25 cellular contexts compared by ENCODE assay signal in the genomic region with DNA sequence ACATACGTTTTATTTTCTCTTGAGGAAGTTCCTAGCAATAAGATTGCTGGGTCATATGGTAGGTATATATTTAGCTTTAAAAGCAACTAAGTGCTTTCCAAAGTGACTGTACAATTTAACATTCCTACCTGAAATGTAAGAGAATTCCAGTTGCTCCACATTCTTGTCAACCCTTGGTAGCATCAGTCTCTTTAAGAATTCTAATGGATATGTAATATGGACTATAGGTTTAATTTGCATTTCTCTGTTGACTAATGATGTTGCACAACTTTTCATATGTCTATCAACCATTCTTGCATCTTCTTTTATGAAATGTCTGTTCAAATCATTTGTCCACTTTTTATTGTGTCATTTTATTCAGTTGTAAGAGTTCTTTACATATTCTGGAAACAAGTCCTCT. TPM values are rescaled to one million over a fixed set of nuclear protein-coding genes. Genes with fewer than 3 reads are reported as not detected.
DNase-seq lines count a peak whose midpoint lies in the region; ATAC-seq, FAIRE-seq and TF ChIP-seq lines count a peak whose summit lies in the region.
"Had no signal": no experiment of that assay in that cellular context is flagged by ENCODE, and none has a peak within 500 bp of the region (broad histone marks: within the 10 kb centered on the region; RNA-seq: fewer than 3 reads in every experiment).

No MANE protein-coding gene starts in this region.

- no peaks in the 10 kb centered on the region for H3K9me3 ChIP-seq in mammary epithelial cell (replicated peaks; ENCODE audit: insufficient read depth, low read length)
- no peaks in the 10 kb centered on the region for H3K9me3 ChIP-seq in breast epithelium
- H3K9me3 ChIP-seq in trophoblast cell (ENCODE audit: insufficient read depth, low read depth, low read length), result no peaks in the 10 kb centered on the region
- H3K9me3 ChIP-seq: BE2C; BLaER1 treated with 17β-estradiol and CSF1 and Interleukin-3, amounts not matched to agents 10 nM and 100 nM; HAP-1 had no signal

- FAIRE-seq in H54 (lab: Jason Lieb, UNC) (peak; percentile 23), bronchial epithelial cell (lab: Jason Lieb, UNC) (no peak)
- FAIRE-seq: A204.1, D721Med, GM12891 had no signal

- no peak for TF ChIP-seq POLR2A in breast epithelium (IDR thresholded peaks at IDR 0.05)
- TF ChIP-seq POLR2A in H54 (IDR thresholded peaks at IDR 0.05; ENCODE audit: low read depth, low read length), result no peak

- dilution Hi-C loops in mammary epithelial cell (cut with HindIII; ENCODE audit: low sequenced_read_pairs), result no loop called here

- H2AFZ ChIP-seq in mammary epithelial cell (ENCODE audit: low read depth, low read length), result no peak overlapping the region
- no peak overlapping the region for H2AFZ ChIP-seq in trophoblast cell (ENCODE audit: insufficient read depth, low read length, poor library complexity)
- H2AFZ ChIP-seq: GM23338 had no signal

- ATAC-seq in HG02981 (IDR thresholded peaks at IDR 0.05; ENCODE audit: unreplicated experiment), result no peak
- ATAC-seq: GM23338 had no signal

- H3K36me3 ChIP-seq in mammary epithelial cell (ENCODE audit: insufficient read depth, low read length) (no peaks in the 10 kb centered on the region), breast epithelium (no peaks in the 10 kb centered on the region), bronchial epithelial cell (ENCODE audit: control insufficient read depth, insufficient read depth, low read length) (no peaks in the 10 kb centered on the region), trophoblast cell (ENCODE audit: control insufficient read depth in 1 of 2, insufficient read depth in 2 of 2, low read length in 2 of 2) (no peaks in the 10 kb centered on the region)
- H3K36me3 ChIP-seq: BE2C; BLaER1 treated with 17β-estradiol and CSF1 and Interleukin-3, amounts not matched to agents 10 nM and 100 nM; HAP-1 had no signal

- no peaks in the 10 kb centered on the region for H3K79me1 ChIP-seq in trophoblast cell (ENCODE audit: low read length)

- no peak overlapping the region for H4K91ac ChIP-seq in trophoblast cell (ENCODE audit: low read depth, low read length)

- H4K12ac ChIP-seq in trophoblast cell (ENCODE audit: low read depth, low read length), result no peak overlapping the region

- H3K14ac ChIP-seq in trophoblast cell (ENCODE audit: low read length), result no peak overlapping the region

- in situ Hi-C loops in mammary epithelial cell (cut with MboI; ENCODE audit: low sequenced_read_pairs in 2 of 2), result no loop called here

- H3K23ac ChIP-seq in trophoblast cell (ENCODE audit: low read length), result no peak overlapping the region

- H2BK12ac ChIP-seq in trophoblast cell (ENCODE audit: low read length), result no peak overlapping the region

- no peak overlapping the region for H3K4me2 ChIP-seq in mammary epithelial cell (ENCODE audit: insufficient read depth, low read depth, low read length)
- no peak overlapping the region for H3K4me2 ChIP-seq in trophoblast cell (ENCODE audit: low read length)
- H3K4me2 ChIP-seq: BLaER1 treated with 17β-estradiol and CSF1 and Interleukin-3, amounts not matched to agents 10 nM and 100 nM; GM23338 had no signal

- peaks cover 11% of the 10 kb centered on the region for H3K4me1 ChIP-seq in mammary epithelial cell (ENCODE audit: insufficient read depth, low read length)
- H3K4me1 ChIP-seq in breast epithelium, result no peaks in the 10 kb centered on the region
- no peaks in the 10 kb centered on the region for H3K4me1 ChIP-seq in trophoblast cell (ENCODE audit: control insufficient read depth in 1 of 2, insufficient read depth in 2 of 2, low read length in 2 of 2)
- H3K4me1 ChIP-seq: BE2C; BLaER1 treated with 17β-estradiol and CSF1 and Interleukin-3, amounts not matched to agents 10 nM and 100 nM; HAP-1 had no signal

- H2BK5ac ChIP-seq in trophoblast cell (ENCODE audit: low read depth, low read length, poor library complexity), result no peak overlapping the region

- H3K4me3 ChIP-seq in mammary epithelial cell (replicated peaks in 1 of 3; ENCODE audit: insufficient read depth in 1 of 3, low read depth in 2 of 3, low read length in 3 of 3) (no peak overlapping the region), breast epithelium (no peak overlapping the region), bronchial epithelial cell (ENCODE audit: low read depth, low read length) (no peak overlapping the region), trophoblast cell (ENCODE audit: low read depth, low read length) (no peak overlapping the region)
- H3K4me3 ChIP-seq: BLaER1 treated with 17β-estradiol and CSF1 and Interleukin-3, amounts not matched to agents 10 nM and 100 nM; GM23338; HAP-1 had no signal

- no peak overlapping the region for H4K8ac ChIP-seq in trophoblast cell (ENCODE audit: low read depth, low read length)

- no peak for TF ChIP-seq CTCF in mammary epithelial cell (conservative IDR thresholded peaks at IDR 0.05 in 1 of 2, IDR thresholded peaks at IDR 0.05 in 1 of 2; ENCODE audit: extremely low read depth in 1 of 2, insufficient read depth in 1 of 2, low read depth in 1 of 2, low read length in 2 of 2)
- TF ChIP-seq CTCF in breast epithelium (IDR thresholded peaks at IDR 0.05), result no peak
- TF ChIP-seq CTCF in bronchial epithelial cell (IDR thresholded peaks at IDR 0.05; ENCODE audit: insufficient read depth, low read length, severe bottlenecking), result no peak

- H3K18ac ChIP-seq in trophoblast cell (ENCODE audit: low read length), result no peak overlapping the region

- 85% methylated on average over 1 of the region's 1 CpG for whole genome bisulfite sequencing in mammary epithelial cell (ENCODE audit: low coverage, missing lambda C conversion rate)
- WGBS in trophoblast cell (ENCODE audit: extremely low coverage, insufficient coverage, insufficient read length), result no CpG with 5 or more reads among the region's 1 CpG

- intact Hi-C loops in mammary epithelial cell (cut with micrococcal nuclease) (no loop called here), breast epithelium (cut with DNase I; ENCODE audit: low total_unique reads) (no loop called here)

- H4K20me1 ChIP-seq in mammary epithelial cell (ENCODE audit: insufficient read depth, low read length), result no peaks in the 10 kb centered on the region
- H4K20me1 ChIP-seq: BLaER1 treated with 17β-estradiol and CSF1 and Interleukin-3, amounts not matched to agents 10 nM and 100 nM had no signal

- H3K27me3 ChIP-seq in mammary epithelial cell (ENCODE audit: insufficient read depth, low read length), result no peaks in the 10 kb centered on the region
- H3K27me3 ChIP-seq in breast epithelium, result no peaks in the 10 kb centered on the region
- no peaks in the 10 kb centered on the region for H3K27me3 ChIP-seq in bronchial epithelial cell (ENCODE audit: control insufficient read depth, insufficient read depth, low read length)
- no peaks in the 10 kb centered on the region for H3K27me3 ChIP-seq in trophoblast cell (ENCODE audit: insufficient read depth, low read length)
- H3K27me3 ChIP-seq: BE2C had no signal

- no peak overlapping the region for H2AK5ac ChIP-seq in trophoblast cell (ENCODE audit: low read length)

- BruUV-seq in mammary epithelial cell (replicated peaks; lab: Mats Ljungman, UMichigan), result no TSS peak

- no peaks in the 10 kb centered on the region for H3K79me2 ChIP-seq in mammary epithelial cell (ENCODE audit: insufficient read depth, low read length)
- no peaks in the 10 kb centered on the region for H3K79me2 ChIP-seq in trophoblast cell (ENCODE audit: control insufficient read depth, insufficient read depth, low read length, poor library complexity)

- no peak overlapping the region for H2BK120ac ChIP-seq in trophoblast cell (ENCODE audit: insufficient read depth, low read length, poor library complexity)

- CTCF ChIA-PET in mammary epithelial cell (lab: Charles Lee; ENCODE audit: low non-redundant PET), result no interaction called here

- peak; percentile 16 for DNase-seq in mammary epithelial cell
- no peak for DNase-seq in breast epithelium (ENCODE audit: low spot score in 2 of 2)
- no peak for DNase-seq in H54 (ENCODE audit: insufficient read length, low spot score)
- peak; percentile 61 for DNase-seq in bronchial epithelial cell (ENCODE audit: low read depth)
- DNase-seq in trophoblast cell, result peak; percentile 16 to 73
- no peak for DNase-seq in NCI-H187 (lab: John Stamatoyannopoulos, UW)
- DNase-seq in activated effector memory CD4-positive, alpha-beta T cell treated with Interleukin-2 at 50 U/mL for 16 hours, result no peak
- DNase-seq: ACHN; AML-193; BE2C; CD4-positive, alpha-beta T cell; CD8-positive, alpha-beta memory T cell; DMS53; DMS79 treated with DMSO at 0.1 percent for 48 hours; GF-D8 had no signal

- H3K27ac ChIP-seq in mammary epithelial cell (ENCODE audit: insufficient read depth, low read depth, low read length), result no peak overlapping the region
- no peak overlapping the region for H3K27ac ChIP-seq in breast epithelium
- H3K27ac ChIP-seq in trophoblast cell (ENCODE audit: low read depth, low read length), result no peak overlapping the region
- H3K27ac ChIP-seq: 22Rv1; BLaER1 treated with 17β-estradiol and CSF1 and Interleukin-3, amounts not matched to agents 10 nM and 100 nM had no signal

- H3K4ac ChIP-seq in trophoblast cell (ENCODE audit: low read depth, low read length), result no peak overlapping the region

- no peak overlapping the region for H3K9ac ChIP-seq in mammary epithelial cell (ENCODE audit: insufficient read depth, low read length)
- H3K9ac ChIP-seq in trophoblast cell (ENCODE audit: low read length), result no peak overlapping the region
- H3K9ac ChIP-seq: BLaER1 treated with 17β-estradiol and CSF1 and Interleukin-3, amounts not matched to agents 10 nM and 100 nM had no signal

RNA-seq across cellular contexts. Expression of gene RASEF, which starts 6.7 kb away (rescaled TPM):
- 1 to 10 TPM; 1.5 to 3.3 TPM for total RNA-seq in mammary epithelial cell
- polyA plus RNA-seq in mammary epithelial cell, result 1.1 TPM
- 0.93 TPM for polyA minus RNA-seq in mammary epithelial cell
- total RNA-seq in breast epithelium, result 10 to 100 TPM in 2 of 3 donors, not detected in 1; 39.3 to 50.1 TPM
- total RNA-seq in bronchial epithelial cell, result 9.2 and 14.2 TPM in 2 replicates
- 2.6 and 2.9 TPM in 2 replicates for polyA plus RNA-seq in trophoblast cell (2013)
- total RNA-seq: CD4-positive, alpha-beta T cell; CD8-positive, alpha-beta memory T cell; G401 had no signal
- polyA plus RNA-seq: CD14-positive monocyte; CD8-positive, alpha-beta memory T cell had no signal

Comparison
In these comparisons a context has a peak if more than half of its experiments do, and no peak if none do; other contexts are left out.
1. DNase-seq: peak in mammary epithelial cell (single experiment), bronchial epithelial cell (single experiment) and trophoblast cell (2 of 2); none in breast epithelium (0 of 2), H54 (single experiment), NCI-H187 (0 of 2) and activated effector memory CD4-positive, alpha-beta T cell treated with Interleukin-2 at 50 U/mL for 16 hours (single experiment).